ENCODE assay signal across 1 cellular context in genomic region chr1:181087400-181087901, GRCh38.
TF ChIP-seq lines count a peak whose summit lies in the region.

No MANE protein-coding gene starts in this region.

TF ChIP-seq in H1, 55 proteins besides CTCF, POLR2A, EP300 and RAD21:
- TF ChIP-seq, protein P1, sequence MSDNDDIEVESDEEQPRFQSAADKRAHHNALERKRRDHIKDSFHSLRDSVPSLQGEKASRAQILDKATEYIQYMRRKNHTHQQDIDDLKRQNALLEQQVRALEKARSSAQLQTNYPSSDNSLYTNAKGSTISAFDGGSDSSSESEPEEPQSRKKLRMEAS (IDR thresholded peaks at IDR 0.05), result no peak
- TF ChIP-seq, protein P2, sequence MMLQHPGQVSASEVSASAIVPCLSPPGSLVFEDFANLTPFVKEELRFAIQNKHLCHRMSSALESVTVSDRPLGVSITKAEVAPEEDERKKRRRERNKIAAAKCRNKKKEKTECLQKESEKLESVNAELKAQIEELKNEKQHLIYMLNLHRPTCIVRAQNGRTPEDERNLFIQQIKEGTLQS (IDR thresholded peaks at IDR 0.05; ENCODE audit: insufficient read depth, low read depth, low read length), result no peak
- no peak for TF ChIP-seq NRF1 (IDR thresholded peaks at IDR 0.05; ENCODE audit: low read depth, low read length)
TF ChIP-seq in H1: peak in this region for 0.
